23 cellular contexts compared by ENCODE assay signal in the genomic region with DNA sequence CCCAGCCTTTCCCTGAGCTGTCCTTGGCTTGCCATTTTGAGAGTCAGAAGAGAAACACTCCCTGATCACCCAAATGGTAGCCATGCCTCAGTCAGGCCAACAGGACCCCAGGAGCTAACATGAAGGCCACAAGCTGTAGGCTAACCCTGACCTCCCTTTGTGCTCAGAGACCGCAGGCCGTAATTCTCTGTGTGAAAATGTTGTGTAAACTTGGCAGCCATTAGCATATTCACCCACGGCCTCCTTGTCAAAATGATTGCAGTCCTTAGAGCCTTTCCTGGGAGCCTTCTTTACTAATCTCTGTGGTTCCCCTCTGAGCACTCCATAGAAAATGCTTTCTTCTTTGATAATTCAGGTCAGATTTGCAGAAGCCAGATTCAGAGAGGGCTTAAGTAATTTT.
DNase-seq lines count a peak whose midpoint lies in the region; ATAC-seq and TF ChIP-seq lines count a peak whose summit lies in the region.
"Had no signal": no experiment of that assay in that cellular context is flagged by ENCODE, and none has a peak within 500 bp of the region (broad histone marks: within the 10 kb centered on the region; RNA-seq: fewer than 3 reads in every experiment).

No MANE protein-coding gene starts in this region.

- peak; percentile 29 for ATAC-seq in body of pancreas
- ATAC-seq in left ventricle myocardium superior, result peak; percentile 79
- no peak for ATAC-seq in GM21381 (IDR thresholded peaks at IDR 0.05; ENCODE audit: unreplicated experiment)
- ATAC-seq: activated CD8-positive, alpha-beta T cell treated with anti-CD3 and anti-CD28 coated beads for 36 hours; esophagus mucosa had no signal

- DNase-seq in HAP-1 (ENCODE audit: low spot score in 2 of 2), result peak; percentile 36 to 43
- peak in 1 of 4 donors; percentile 20 for DNase-seq in body of pancreas
- DNase-seq in left ventricle myocardium superior, result no peak
- DNase-seq in trophoblast cell, result no peak
- DNase-seq in HT-29 (ENCODE audit: low spot score), result no peak
- no peak for DNase-seq in stomach
- DNase-seq in stimulated activated CD4-positive, alpha-beta T cell treated with anti-CD3 and anti-CD28 coated beads, Interleukin-12 subunit alpha, Interleukin-12 subunit beta, amount 100 ng/mL, for 4 hours, result no peak
- DNase-seq: activated CD4-positive, CD25-positive, alpha-beta regulatory T cell; activated CD8-positive, alpha-beta T cell treated with anti-CD3 and anti-CD28 coated beads for 36 hours; activated gamma-delta T cell; effector CD8-positive, alpha-beta T cell; KG1; kidney; NCI-H1417 treated with DMSO at 0.1 percent for 48 hours; NCI-H446; PC-9; SHP77 treated with DMSO at 0.1 percent for 48 hours; stimulated activated CD4-positive, alpha-beta T cell treated with anti-CD3 and anti-CD28 coated beads, Interleukin-2, amount 100 ng/mL, for 24 hours; T1000 had no signal

- no peak overlapping the region for H3K9ac ChIP-seq in trophoblast cell (ENCODE audit: low read length)

- WGBS in body of pancreas, 2 donors, result 70 to 81% methylated on average over 3 of the region's 3 CpGs
- WGBS in trophoblast cell (ENCODE audit: extremely low coverage, insufficient coverage, insufficient read length), result no CpG with 5 or more reads among the region's 3 CpGs
- WGBS in stomach, 5 donors, result 44 to 66% (median 57%) methylated on average over 3 of the region's 3 CpGs

- H3K9me3 ChIP-seq in HAP-1 (no peaks in the 10 kb centered on the region), body of pancreas (no peaks in the 10 kb centered on the region), trophoblast cell (ENCODE audit: insufficient read depth, low read depth, low read length) (no peaks in the 10 kb centered on the region), stomach (no peaks in the 10 kb centered on the region)
- H3K9me3 ChIP-seq: prostate gland had no signal

- peaks cover 5% of the 10 kb centered on the region for H3K79me1 ChIP-seq in trophoblast cell (ENCODE audit: low read length)

- H3K23ac ChIP-seq in trophoblast cell (ENCODE audit: low read length), result no peak overlapping the region

- no peak overlapping the region for H2AK5ac ChIP-seq in trophoblast cell (ENCODE audit: low read length)

- no peak overlapping the region for H3K27ac ChIP-seq in body of pancreas
- H3K27ac ChIP-seq in trophoblast cell (ENCODE audit: low read depth, low read length), result no peak overlapping the region
- no peak overlapping the region for H3K27ac ChIP-seq in stomach
- H3K27ac ChIP-seq: PC-9, prostate gland, skin epidermis had no signal

- H3K4ac ChIP-seq in trophoblast cell (ENCODE audit: low read depth, low read length), result no peak overlapping the region

- peak overlapping the region; percentile 63 for H3K14ac ChIP-seq in trophoblast cell (ENCODE audit: low read length)

- peak overlapping the region; percentile 97 for H2BK12ac ChIP-seq in trophoblast cell (ENCODE audit: low read length)

- H4K91ac ChIP-seq in trophoblast cell (ENCODE audit: low read depth, low read length), result peak overlapping the region; percentile 66

- no peak overlapping the region for H4K12ac ChIP-seq in trophoblast cell (ENCODE audit: low read depth, low read length)

- in situ Hi-C loops in HAP-1 (cut with MboI; ENCODE audit: low sequenced_read_pairs), result no loop called here

- H3K27me3 ChIP-seq in HAP-1 (ENCODE audit: low read depth), result no peaks in the 10 kb centered on the region
- H3K27me3 ChIP-seq in body of pancreas, result no peaks in the 10 kb centered on the region
- no peaks in the 10 kb centered on the region for H3K27me3 ChIP-seq in trophoblast cell (ENCODE audit: insufficient read depth, low read length)
- H3K27me3 ChIP-seq in stomach, result no peaks in the 10 kb centered on the region

- intact Hi-C loops in body of pancreas (cut with DNase I), result loop anchor here (10.0 kb wide), 1 partner anchor 610 kb away; no protein-coding TSS in a partner anchor
- intact Hi-C loops in left ventricle myocardium superior (cut with micrococcal nuclease), result no loop called here
- intact Hi-C loops in stomach (cut with DNase I; ENCODE audit: low total_unique reads), result no loop called here

- H2BK120ac ChIP-seq in trophoblast cell (ENCODE audit: insufficient read depth, low read length, poor library complexity), result peak overlapping the region; percentile 74

- no peak for TF ChIP-seq EP300 in stomach (IDR thresholded peaks at IDR 0.05)

- H3K4me2 ChIP-seq in trophoblast cell (ENCODE audit: low read length), result no peak overlapping the region
- H3K4me2 ChIP-seq: PC-9 had no signal

- no peak overlapping the region for H2AFZ ChIP-seq in trophoblast cell (ENCODE audit: insufficient read depth, low read length, poor library complexity)
- H2AFZ ChIP-seq: PC-9 had no signal

- H2BK5ac ChIP-seq in trophoblast cell (ENCODE audit: low read depth, low read length, poor library complexity), result no peak overlapping the region

- TF ChIP-seq POLR2A in body of pancreas (IDR thresholded peaks at IDR 0.05) (no peak), stomach (IDR thresholded peaks at IDR 0.05) (no peak)

- H3K4me3 ChIP-seq in HAP-1 (no peak overlapping the region), body of pancreas (no peak overlapping the region), trophoblast cell (ENCODE audit: low read depth, low read length) (no peak overlapping the region), stomach (no peak overlapping the region)
- H3K4me3 ChIP-seq: PC-9, prostate gland, skin epidermis had no signal

- H3K4me1 ChIP-seq in HAP-1, result peaks cover 26% of the 10 kb centered on the region
- H3K4me1 ChIP-seq in body of pancreas, result peaks cover 10% of the 10 kb centered on the region
- peaks cover 2 to 4% of the 10 kb centered on the region in 2 experiments for H3K4me1 ChIP-seq in trophoblast cell (ENCODE audit: control insufficient read depth in 1 of 2, insufficient read depth in 2 of 2, low read length in 2 of 2)
- peaks cover 0 to 5% (median 2%) of the 10 kb centered on the region in 4 donors for H3K4me1 ChIP-seq in stomach
- H3K4me1 ChIP-seq: prostate gland had no signal

- no peak overlapping the region for H4K8ac ChIP-seq in trophoblast cell (ENCODE audit: low read depth, low read length)

- no peak for TF ChIP-seq CTCF in body of pancreas (IDR thresholded peaks at IDR 0.05)
- no peak for TF ChIP-seq CTCF in stomach (IDR thresholded peaks at IDR 0.05)

- H3K79me2 ChIP-seq in trophoblast cell (ENCODE audit: control insufficient read depth, insufficient read depth, low read length, poor library complexity), result no peaks in the 10 kb centered on the region

- H3K36me3 ChIP-seq in HAP-1 (replicated peaks) (no peaks in the 10 kb centered on the region), body of pancreas (replicated peaks in 1 of 2; ENCODE audit: insufficient read depth in 1 of 2, low read depth in 2 of 2) (no peaks in the 10 kb centered on the region), trophoblast cell (ENCODE audit: control insufficient read depth in 1 of 2, insufficient read depth in 2 of 2, low read length in 2 of 2) (no peaks in the 10 kb centered on the region), stomach (no peaks in the 10 kb centered on the region)
- H3K36me3 ChIP-seq: prostate gland had no signal

- no peak overlapping the region for H3K18ac ChIP-seq in trophoblast cell (ENCODE audit: low read length)

Comparison
In these comparisons a context has a peak if more than half of its experiments do, and no peak if none do; other contexts are left out.
1. DNase-seq: peak in HAP-1 (2 of 2); none in left ventricle myocardium superior (single experiment), trophoblast cell (0 of 2), HT-29 (single experiment), stomach (single experiment) and stimulated activated CD4-positive, alpha-beta T cell treated with anti-CD3 and anti-CD28 coated beads, Interleukin-12 subunit alpha, Interleukin-12 subunit beta, amount 100 ng/mL, for 4 hours (single experiment).